In the genomic region with DNA sequence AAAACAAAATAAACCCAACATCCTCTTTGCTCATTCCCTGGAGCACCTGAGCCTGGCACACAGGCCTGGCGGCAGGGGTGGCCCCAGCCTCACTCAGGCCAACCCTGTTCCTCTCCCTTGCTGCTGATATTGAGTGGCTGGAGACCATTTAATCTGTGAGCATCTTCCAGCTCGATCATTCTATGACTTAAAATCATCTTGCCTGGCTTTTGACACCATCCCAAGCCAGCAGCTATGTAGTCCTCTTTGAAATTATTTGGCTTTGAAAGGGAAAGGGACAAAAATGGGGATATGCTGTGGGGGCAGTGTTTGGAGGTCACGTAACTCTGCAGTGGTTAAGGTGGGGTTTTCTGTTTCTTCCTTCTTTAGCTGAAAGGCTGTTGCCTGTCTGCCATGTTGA, we compare ENCODE assay signal across 16 cellular contexts. TPM values are rescaled to one million over a fixed set of nuclear protein-coding genes. Genes with fewer than 3 reads are reported as not detected.
DNase-seq lines count a peak whose midpoint lies in the region; ATAC-seq and TF ChIP-seq lines count a peak whose summit lies in the region.
"Had no signal": no experiment of that assay in that cellular context is flagged by ENCODE, and none has a peak within 500 bp of the region (broad histone marks: within the 10 kb centered on the region; RNA-seq: fewer than 3 reads in every experiment).

No MANE protein-coding gene starts in this region.

- WGBS in adrenal gland, 4 donors, result 94 to 97% (median 95%) methylated on average over 3 of the region's 3 CpGs

- no peaks in the 10 kb centered on the region for H3K27me3 ChIP-seq in CD8-positive, alpha-beta memory T cell (ENCODE audit: insufficient read depth, low read length, poor library complexity, severe bottlenecking)
- H3K27me3 ChIP-seq in adrenal gland, result no peaks in the 10 kb centered on the region

- H3K36me3 Mint-ChIP-seq in CD8-positive, alpha-beta memory T cell, result peaks cover 0 to 68% (median 2%) of the 10 kb centered on the region in 3 donors
- peaks cover 4% of the 10 kb centered on the region for H3K36me3 Mint-ChIP-seq in IgD-negative memory B cell
- no peaks in the 10 kb centered on the region for H3K36me3 Mint-ChIP-seq in nephron progenitor cell (ENCODE audit: low read depth)

- no peak for TF ChIP-seq POLR2A in adrenal gland (IDR thresholded peaks at IDR 0.05)

- peak overlapping the region; percentile 25 to 90 (median 80) for H3K27ac Mint-ChIP-seq in CD8-positive, alpha-beta memory T cell
- H3K27ac Mint-ChIP-seq in IgD-negative memory B cell (peak overlapping the region; percentile 47 to 84 (median 79)), nephron progenitor cell (peak overlapping the region; percentile 68)

- peak overlapping the region; percentile 0 to 80 (median 52) for H3K4me3 Mint-ChIP-seq in CD8-positive, alpha-beta memory T cell
- H3K4me3 Mint-ChIP-seq in IgD-negative memory B cell, result peak overlapping the region; percentile 34 to 80 (median 55)
- no peak overlapping the region for H3K4me3 Mint-ChIP-seq in nephron progenitor cell
- H3K4me3 Mint-ChIP-seq: activated CD4-positive, alpha-beta T cell treated with anti-CD3 and anti-CD28 coated beads for 36 hours had no signal

- H3K36me3 ChIP-seq in CD8-positive, alpha-beta memory T cell (ENCODE audit: insufficient read depth, low read length), result peaks cover under 1% of the 10 kb centered on the region
- no peaks in the 10 kb centered on the region for H3K36me3 ChIP-seq in adrenal gland (replicated peaks in 1 of 2)

- ATAC-seq in GM21526 (IDR thresholded peaks at IDR 0.05; ENCODE audit: low FRiP score, unreplicated experiment), result no peak
- ATAC-seq in GM18498 (IDR thresholded peaks at IDR 0.05; ENCODE audit: unreplicated experiment), result no peak
- ATAC-seq: activated CD4-positive, alpha-beta T cell treated with anti-CD3 and anti-CD28 coated beads for 36 hours; esophagus mucosa; left colon; PC-3; right cardiac atrium had no signal

- TF ChIP-seq CTCF in adrenal gland (IDR thresholded peaks at IDR 0.05) (no peak), nephron progenitor cell (IDR thresholded peaks at IDR 0.05) (no peak)

- no peaks in the 10 kb centered on the region for H3K9me3 ChIP-seq in CD8-positive, alpha-beta memory T cell (ENCODE audit: low read length)
- no peaks in the 10 kb centered on the region for H3K9me3 ChIP-seq in adrenal gland (replicated peaks in 1 of 3)

- peaks cover 83 to 97% (median 94%) of the 10 kb centered on the region in 3 donors for H3K4me1 Mint-ChIP-seq in CD8-positive, alpha-beta memory T cell
- peaks cover 68 to 81% (median 75%) of the 10 kb centered on the region in 3 donors for H3K4me1 Mint-ChIP-seq in IgD-negative memory B cell
- peaks cover 19% of the 10 kb centered on the region for H3K4me1 Mint-ChIP-seq in nephron progenitor cell

- peak in 1 of 5 donors; percentile 33 for DNase-seq in CD8-positive, alpha-beta memory T cell
- no peak for DNase-seq in adrenal gland
- no peak for DNase-seq in nephron progenitor cell
- no peak for DNase-seq in KG1 (lab: John Stamatoyannopoulos, UW)
- DNase-seq: activated CD4-positive, alpha-beta T cell treated with anti-CD3 and anti-CD28 coated beads for 36 hours; cerebellar nuclear complex; Kasumi-1; left colon; NCI-H1694; NCI-H510A; PC-3; right cardiac atrium had no signal

- H3K9me3 Mint-ChIP-seq in CD8-positive, alpha-beta memory T cell, result no peaks in the 10 kb centered on the region
- no peaks in the 10 kb centered on the region for H3K9me3 Mint-ChIP-seq in IgD-negative memory B cell
- H3K9me3 Mint-ChIP-seq in nephron progenitor cell, result no peaks in the 10 kb centered on the region

- POLR2A ChIA-PET in CD8-positive, alpha-beta memory T cell (lab: Charles Lee), result interaction anchor here (0.5 to 1.0 kb wide), 3 partner anchors 17 to 75 kb away, joined by 3 to 4 read pairs (median 4); partner anchors contain the start of gene EZR

- CTCF ChIA-PET in CD8-positive, alpha-beta memory T cell (lab: Charles Lee), result interaction anchor here (1.1 to 1.7 kb wide), 6 partner anchors 11 to 339 kb away, joined by 3 to 6 read pairs (median 4); no protein-coding TSS in a partner anchor

- H3K27ac ChIP-seq in CD8-positive, alpha-beta memory T cell (ENCODE audit: low read depth, low read length), result no peak overlapping the region
- peak overlapping the region in 3 of 5 donors; percentile 12 to 92 (median 81) for H3K27ac ChIP-seq in adrenal gland

- H3K27me3 Mint-ChIP-seq in CD8-positive, alpha-beta memory T cell, result no peaks in the 10 kb centered on the region
- H3K27me3 Mint-ChIP-seq in IgD-negative memory B cell, result no peaks in the 10 kb centered on the region
- H3K27me3 Mint-ChIP-seq in nephron progenitor cell (ENCODE audit: low read depth, poor library complexity), result no peaks in the 10 kb centered on the region
- H3K27me3 Mint-ChIP-seq: activated CD4-positive, alpha-beta T cell treated with anti-CD3 and anti-CD28 coated beads for 36 hours had no signal

- intact Hi-C loops in adrenal gland (cut with DNase I), result no loop called here

- H3K4me1 ChIP-seq in CD8-positive, alpha-beta memory T cell (ENCODE audit: insufficient read depth, low read length), result peaks cover 70% of the 10 kb centered on the region
- H3K4me1 ChIP-seq in adrenal gland (replicated peaks in 1 of 2), result peaks cover 42 to 47% of the 10 kb centered on the region in 2 donors

- H3K4me3 ChIP-seq in CD8-positive, alpha-beta memory T cell (ENCODE audit: low read length), result no peak overlapping the region
- no peak overlapping the region for H3K4me3 ChIP-seq in adrenal gland

RNA-seq across cellular contexts. Expression of gene EZR, which starts 22.8 kb away (rescaled TPM):
- 100 to 1,000 TPM; 296 to 299 TPM for total RNA-seq in CD8-positive, alpha-beta memory T cell
- polyA plus RNA-seq in CD8-positive, alpha-beta memory T cell, result 325 TPM
- polyA plus RNA-seq in IgD-negative memory B cell (588 TPM), adrenal gland (100 to 1,000 TPM in 2 of 3 donors, 10 to 100 TPM in 1; 80.3 to 355 (median 132) TPM)
- 100 to 1,000 TPM; 215 to 476 (median 409) TPM for total RNA-seq in adrenal gland
